In genomic region chr21:43825936-43826622, GRCh38 we compare ENCODE assay signal across 9 cellular contexts. TPM values are rescaled to one million over a fixed set of nuclear protein-coding genes. Genes with fewer than 3 reads are reported as not detected.
DNase-seq lines count a peak whose midpoint lies in the region; ATAC-seq and TF ChIP-seq lines count a peak whose summit lies in the region.
"Had no signal": no experiment of that assay in that cellular context is flagged by ENCODE, and none has a peak within 500 bp of the region (broad histone marks: within the 10 kb centered on the region; RNA-seq: fewer than 3 reads in every experiment).

No MANE protein-coding gene starts in this region.

- intact Hi-C loops in psoas muscle (cut with DNase I) = loop anchor here in 1 of 2 donors (5.0 kb wide), 1 partner anchor 36 kb away; no protein-coding TSS in a partner anchor

- no peaks in the 10 kb centered on the region for H3K9me3 ChIP-seq in psoas muscle

- H3K27ac ChIP-seq in psoas muscle = peak overlapping the region; percentile 67

- peaks cover 18% of the 10 kb centered on the region for H3K4me1 ChIP-seq in psoas muscle

- no peaks in the 10 kb centered on the region for H3K36me3 ChIP-seq in psoas muscle (ENCODE audit: insufficient read depth in 1 of 2, low read depth in 1 of 2)

- no peak overlapping the region for H3K4me3 ChIP-seq in fibroblast of the aortic adventitia (ENCODE audit: low read depth, low read length)
- peak overlapping the region; percentile 4 for H3K4me3 ChIP-seq in psoas muscle

- H3K27me3 ChIP-seq in psoas muscle (ENCODE audit: insufficient read depth in 3 of 3, low read length in 2 of 3) = peaks cover 0 to 3% (median 0%) of the 10 kb centered on the region in 3 donors

- DNase-seq in ELF-1 (ENCODE audit: low read depth, low spot score) (peak; percentile 65), NCI-H510A (lab: John Stamatoyannopoulos, UW) (peak; percentile 10), fibroblast of the aortic adventitia (ENCODE audit: low read depth) (no peak), psoas muscle (peak; percentile 66 to 88), SW480 (ENCODE audit: low spot score) (no peak), middle frontal gyrus (ENCODE audit: extremely low spot score, low spot score) (no peak)
- DNase-seq: activated B cell treated with CpG ODN at 0.5 μM for 24 hours had no signal

- 30 to 39% (median 31%) methylated on average over 31 of the region's 31 CpGs for WGBS in psoas muscle, 3 donors

- peak; percentile 23 for TF ChIP-seq CTCF in fibroblast of the aortic adventitia (IDR thresholded peaks at IDR 0.05; ENCODE audit: insufficient read depth, low read length)
- TF ChIP-seq CTCF in psoas muscle (IDR thresholded peaks at IDR 0.05) = peak; percentile 26

- ATAC-seq in psoas muscle = peak; percentile 88 to 89 (median 88)
- ATAC-seq in HG03175 (IDR thresholded peaks at IDR 0.05; ENCODE audit: unreplicated experiment) = no peak
- ATAC-seq in GM18907 (IDR thresholded peaks at IDR 0.05; ENCODE audit: unreplicated experiment) = no peak

RNA-seq across cellular contexts. Expression of gene RRP1, which starts 36.7 kb away (rescaled TPM):
- total RNA-seq in fibroblast of the aortic adventitia (ENCODE audit: low replicate concordance) (18.2 and 23.0 TPM in 2 replicates), psoas muscle (10 to 100 TPM in 3 of 4 donors, 1 to 10 TPM in 1; 9.5 to 29.7 (median 19.2) TPM)
- 10 to 100 TPM; 14.7 to 22.0 (median 16.3) TPM for polyA plus RNA-seq in psoas muscle

RNA-seq across cellular contexts. Expression of gene AGPAT3, which starts 38.9 kb away (rescaled TPM):
- total RNA-seq in fibroblast of the aortic adventitia (ENCODE audit: low replicate concordance) (16.3 and 29.0 TPM in 2 replicates), psoas muscle (100 to 1,000 TPM in 1 of 4 donors, 10 to 100 TPM in 3; 47.9 to 117 (median 64.4) TPM)
- polyA plus RNA-seq in psoas muscle = 10 to 100 TPM; 28.4 to 70.0 (median 35.7) TPM

RNA-seq across cellular contexts. Expression of gene CSTB, which starts 50.0 kb away (rescaled TPM):
- total RNA-seq in fibroblast of the aortic adventitia (ENCODE audit: low replicate concordance) (5.5 and 32.2 TPM in 2 replicates), psoas muscle (10 to 100 TPM; 16.0 to 24.8 (median 20.7) TPM)
- polyA plus RNA-seq in psoas muscle = 10 to 100 TPM; 16.7 to 35.2 (median 25.2) TPM

Comparison
In these comparisons a context has a peak if more than half of its experiments do, and no peak if none do; other contexts are left out.
1. DNase-seq: peak in ELF-1 (single experiment), NCI-H510A (single experiment) and psoas muscle (2 of 2); none in fibroblast of the aortic adventitia (single experiment), SW480 (single experiment) and middle frontal gyrus (single experiment).
2. ATAC-seq: peak in psoas muscle (4 of 4); none in HG03175 (single experiment) and GM18907 (single experiment).